Comparison of ENCODE assay signal across 25 cellular contexts in the genomic region with DNA sequence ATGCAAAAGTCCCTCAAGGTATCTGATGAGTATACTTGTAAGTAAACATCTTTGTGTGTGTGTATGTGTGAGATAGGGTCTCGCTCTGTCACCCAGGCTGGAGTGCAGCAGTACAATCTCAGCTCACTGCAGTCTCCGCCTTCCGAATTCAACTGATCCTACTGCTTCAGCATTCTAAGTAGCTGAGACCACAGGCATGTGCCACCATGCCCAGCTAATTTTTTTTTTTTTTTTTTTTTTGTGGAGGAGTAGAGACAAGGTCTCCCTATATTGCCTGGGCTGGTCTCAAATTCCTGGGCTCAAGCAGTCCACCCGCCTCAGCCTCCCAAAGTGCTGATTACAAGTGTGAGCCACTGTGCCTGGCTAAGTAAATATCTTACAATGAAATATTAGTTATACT.
"Had no signal": no experiment of that assay in that cellular context is flagged by ENCODE, and none has a peak within 500 bp of the region (broad histone marks: within the 10 kb centered on the region; RNA-seq: fewer than 3 reads in every experiment).

No MANE protein-coding gene starts in this region.

- H3K4me1 Mint-ChIP-seq: nephron progenitor cell had no signal

- FAIRE-seq: endometrium, frontal cortex, keratinocyte had no signal

- H3K9me3 Mint-ChIP-seq: effector memory CD8-positive, alpha-beta T cell; mesothelial cell of epicardium; naive thymus-derived CD8-positive, alpha-beta T cell; nephron progenitor cell; stimulated activated naive CD8-positive, alpha-beta T cell treated with anti-CD3 and anti-CD28 coated beads, Interleukin-15, amount 100 ng/mL, for 72 hours had no signal

- H3K27ac ChIP-seq: psoas muscle, sigmoid colon, skin epidermis, spleen, suprapubic skin, vagina had no signal

- H3K27me3 Mint-ChIP-seq: effector memory CD8-positive, alpha-beta T cell; naive thymus-derived CD8-positive, alpha-beta T cell; stimulated activated naive CD8-positive, alpha-beta T cell treated with anti-CD3 and anti-CD28 coated beads, Interleukin-15, amount 100 ng/mL, for 72 hours had no signal

- H3K4me1 ChIP-seq: psoas muscle, sigmoid colon, vagina had no signal

- H3K27me3 ChIP-seq: sigmoid colon, spleen, suprapubic skin, vagina had no signal

- DNase-seq: cortex of kidney; effector memory CD8-positive, alpha-beta T cell; left ventricle myocardium superior; mesenchymal stem cell; mucosa of descending colon; naive thymus-derived CD8-positive, alpha-beta T cell; nephron progenitor cell; nucleus accumbens; posterior cingulate gyrus; psoas muscle; right cardiac atrium; sigmoid colon; spleen; stimulated activated CD4-positive, alpha-beta T cell treated with anti-CD3 and anti-CD28 coated beads, Interleukin-2, amount 100 ng/mL, for 48 hours; stimulated activated naive CD4-positive, alpha-beta T cell; stimulated activated naive CD8-positive, alpha-beta T cell treated with anti-CD3 and anti-CD28 coated beads, Interleukin-15, amount 100 ng/mL, for 72 hours; trophoblast cell had no signal

- H3K4me3 ChIP-seq: lung, mucosa of descending colon, psoas muscle, sigmoid colon, skin epidermis, spleen, suprapubic skin, vagina had no signal

- H3K27ac Mint-ChIP-seq: mesothelial cell of epicardium, nephron progenitor cell had no signal

- H3K9me3 ChIP-seq: mucosa of descending colon, psoas muscle, sigmoid colon, spleen, suprapubic skin, vagina had no signal

- H3K4me3 Mint-ChIP-seq: effector memory CD8-positive, alpha-beta T cell; mesothelial cell of epicardium; naive thymus-derived CD8-positive, alpha-beta T cell; nephron progenitor cell; stimulated activated naive CD8-positive, alpha-beta T cell treated with anti-CD3 and anti-CD28 coated beads, Interleukin-15, amount 100 ng/mL, for 72 hours had no signal
